In the genomic region with DNA sequence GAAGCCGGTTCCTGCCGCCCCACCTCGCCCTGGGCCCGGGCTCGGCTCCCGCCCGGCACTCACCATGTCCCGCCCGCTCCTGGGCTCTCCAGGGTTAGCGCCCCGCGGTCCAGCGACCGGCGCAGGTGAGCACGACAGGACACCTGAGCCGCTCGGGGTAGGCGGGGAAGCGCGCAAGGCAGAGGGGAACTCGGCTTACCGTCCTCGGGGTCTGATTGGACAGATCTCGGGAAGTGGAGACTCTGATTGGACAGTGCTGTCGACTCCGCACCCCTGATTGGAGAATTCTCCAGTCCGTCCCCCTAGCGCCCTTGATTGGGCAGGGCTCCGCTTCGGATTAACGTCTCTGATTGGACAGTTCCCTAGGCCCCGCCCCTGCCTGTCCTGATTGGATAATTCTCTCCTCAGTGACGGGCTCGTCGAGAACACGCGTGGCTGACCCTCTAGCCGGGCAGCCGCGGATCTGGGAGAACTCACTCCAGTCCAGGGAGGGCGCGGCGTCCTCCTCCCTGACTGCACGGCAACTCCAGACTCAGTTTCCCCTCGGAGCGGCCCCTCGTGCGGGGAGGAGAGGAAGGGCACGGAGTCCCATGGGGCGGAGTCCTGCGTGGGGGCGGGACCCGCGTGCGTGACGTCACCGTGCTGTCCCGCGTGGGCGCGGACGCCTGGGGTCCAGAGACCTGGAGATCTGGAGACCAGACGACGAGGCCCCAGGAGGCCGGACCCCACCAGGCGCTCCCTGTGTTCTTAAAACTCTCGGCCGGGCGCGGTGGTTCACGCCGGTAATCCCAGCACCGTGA, we compare ENCODE assay signal across 8 cellular contexts. TPM values are rescaled to one million over a fixed set of nuclear protein-coding genes. Genes with fewer than 3 reads are reported as not detected.
DNase-seq lines count a peak whose midpoint lies in the region; ATAC-seq and TF ChIP-seq lines count a peak whose summit lies in the region.

TSS of gene ZNF77 (minus strand) at position 197 of the 800 bp plus-strand sequence. CDS start at position 66, 131 bp downstream.

- POLR2A ChIA-PET in RWPE1 (lab: Yijun Ruan, JAX; ENCODE audit: low non-redundant PET) = interaction anchor here (0.7 kb wide), 1 partner anchor 44 kb away, joined by 3 read pairs; the partner anchor contains the start of gene ZNF57

- H4K20me1 ChIP-seq in GM23338 (replicated peaks; ENCODE audit: insufficient read depth) = peaks cover 9% of the 10 kb centered on the region; the same call in 1 of the 2 replicates

- H3K36me3 Mint-ChIP-seq in GM23338 (ENCODE audit: low read depth) = peaks cover 8% of the 10 kb centered on the region; the same call in 2 of the 3 replicates
- H3K36me3 Mint-ChIP-seq in natural killer cell = no peaks in the 10 kb centered on the region

- peak within 1 kb of the TSS; percentile 85 for H3K4me3 ChIP-seq in GM23338
- H3K4me3 ChIP-seq in fibroblast of pulmonary artery (replicated peaks; ENCODE audit: low read depth, low read length) = peak within 1 kb of the TSS; percentile 83

- peak within 1 kb of the TSS; percentile 94 for H3K4me2 ChIP-seq in GM23338

- H3K9me3 Mint-ChIP-seq in GM23338 (0 out of 3 replicates have a peak, but pooled peaks cover 4% of the 10 kb centered on the region), natural killer cell (no peaks in the 10 kb centered on the region)

- peaks cover 12% of the 10 kb centered on the region for H3K79me2 ChIP-seq in GM23338 (replicated peaks; ENCODE audit: insufficient read depth)

- intact Hi-C loops in natural killer cell (cut with micrococcal nuclease) = loop anchor here (5.0 kb wide), 1 partner anchor 43 kb away; the partner anchor contains the start of gene ZNF57

- H2AFZ ChIP-seq in GM23338 = peak within 1 kb of the TSS; percentile 86

- CTCF ChIA-PET in RWPE1 (lab: Yijun Ruan, JAX) = interaction anchor here (0.6 kb wide), 1 partner anchor 296 kb away, joined by 7 read pairs; no protein-coding TSS in a partner anchor

- H3K27ac Mint-ChIP-seq in GM23338 (no peak within 1 kb of the TSS; the same call in 1 of the 2 replicates), natural killer cell (peak within 1 kb of the TSS; percentile 95 to 99)

- H3K27me3 ChIP-seq in GM23338 (ENCODE audit: insufficient read depth) = no peaks in the 10 kb centered on the region

- DNase-seq in Daoy (ENCODE audit: low read depth) (peak; percentile 98), GM23338 (ENCODE audit: low spot score) (peak; percentile 100), LHCN-M2 (ENCODE audit: low read depth) (peak; percentile 99), RWPE1 (ENCODE audit: low spot score) (peak; percentile 100), fibroblast of pulmonary artery (ENCODE audit: low read depth) (peak; percentile 99), natural killer cell (peak; percentile 100)
- peak; percentile 98 for DNase-seq in activated effector memory CD4-positive, alpha-beta T cell treated with Interleukin-2 at 50 U/mL for 16 hours
- DNase-seq in stimulated activated naive CD4-positive, alpha-beta T cell (lab: John Stamatoyannopoulos, UW) = peak; percentile 98 to 99 (median 98)

- H3K4me3 Mint-ChIP-seq in GM23338 = peak within 1 kb of the TSS; percentile 82
- H3K4me3 Mint-ChIP-seq in natural killer cell = peak within 1 kb of the TSS; percentile 97

- H3K27ac ChIP-seq in GM23338 (ENCODE audit: low read depth) = no peak within 1 kb of the TSS
- peak within 1 kb of the TSS; percentile 80 for H3K27ac ChIP-seq in RWPE1

- H3K27me3 Mint-ChIP-seq in GM23338 (ENCODE audit: insufficient read depth, low read depth, poor library complexity) = peaks cover 20% of the 10 kb centered on the region
- no peaks in the 10 kb centered on the region for H3K27me3 Mint-ChIP-seq in natural killer cell (ENCODE audit: low read depth in 2 of 2)

- TF ChIP-seq CTCF in GM23338 (conservative IDR thresholded peaks at IDR 0.05; ENCODE audit: low read depth in 2 of 2) (no peak), RWPE1 (conservative IDR thresholded peaks at IDR 0.05; ENCODE audit: low read depth) (no peak), fibroblast of pulmonary artery (IDR thresholded peaks at IDR 0.05; ENCODE audit: low read length, missing control alignments) (no peak), natural killer cell (IDR thresholded peaks at IDR 0.05) (no peak)

- H3K4me1 Mint-ChIP-seq in GM23338 (peaks cover 6% of the 10 kb centered on the region; the same call in 2 of the 3 replicates), natural killer cell (peaks cover 25 to 35% of the 10 kb centered on the region in 2 donors)

- ATAC-seq in GM23338 (peak; percentile 98), natural killer cell (peak; percentile 96 to 99 (median 96))

- H3K9me2 ChIP-seq in GM23338 (ENCODE audit: insufficient read depth) = no peaks in the 10 kb centered on the region

- H3K4me1 ChIP-seq in GM23338 (ENCODE audit: insufficient read depth) = peaks cover 8% of the 10 kb centered on the region

- 0 out of 2 replicates have a peak, but pooled peaks cover 8% of the 10 kb centered on the region for H3F3A ChIP-seq in GM23338 (replicated peaks; ENCODE audit: low read depth)

- H3K36me3 ChIP-seq in GM23338 (ENCODE audit: insufficient read depth) = no peaks in the 10 kb centered on the region

TF ChIP-seq in GM23338, 12 proteins besides CTCF, POLR2A, EP300 and RAD21:
- peak; percentile 91 for TF ChIP-seq POLR2AphosphoS5 (IDR thresholded peaks at IDR 0.05; ENCODE audit: low read depth)
- TF ChIP-seq, protein P1, sequence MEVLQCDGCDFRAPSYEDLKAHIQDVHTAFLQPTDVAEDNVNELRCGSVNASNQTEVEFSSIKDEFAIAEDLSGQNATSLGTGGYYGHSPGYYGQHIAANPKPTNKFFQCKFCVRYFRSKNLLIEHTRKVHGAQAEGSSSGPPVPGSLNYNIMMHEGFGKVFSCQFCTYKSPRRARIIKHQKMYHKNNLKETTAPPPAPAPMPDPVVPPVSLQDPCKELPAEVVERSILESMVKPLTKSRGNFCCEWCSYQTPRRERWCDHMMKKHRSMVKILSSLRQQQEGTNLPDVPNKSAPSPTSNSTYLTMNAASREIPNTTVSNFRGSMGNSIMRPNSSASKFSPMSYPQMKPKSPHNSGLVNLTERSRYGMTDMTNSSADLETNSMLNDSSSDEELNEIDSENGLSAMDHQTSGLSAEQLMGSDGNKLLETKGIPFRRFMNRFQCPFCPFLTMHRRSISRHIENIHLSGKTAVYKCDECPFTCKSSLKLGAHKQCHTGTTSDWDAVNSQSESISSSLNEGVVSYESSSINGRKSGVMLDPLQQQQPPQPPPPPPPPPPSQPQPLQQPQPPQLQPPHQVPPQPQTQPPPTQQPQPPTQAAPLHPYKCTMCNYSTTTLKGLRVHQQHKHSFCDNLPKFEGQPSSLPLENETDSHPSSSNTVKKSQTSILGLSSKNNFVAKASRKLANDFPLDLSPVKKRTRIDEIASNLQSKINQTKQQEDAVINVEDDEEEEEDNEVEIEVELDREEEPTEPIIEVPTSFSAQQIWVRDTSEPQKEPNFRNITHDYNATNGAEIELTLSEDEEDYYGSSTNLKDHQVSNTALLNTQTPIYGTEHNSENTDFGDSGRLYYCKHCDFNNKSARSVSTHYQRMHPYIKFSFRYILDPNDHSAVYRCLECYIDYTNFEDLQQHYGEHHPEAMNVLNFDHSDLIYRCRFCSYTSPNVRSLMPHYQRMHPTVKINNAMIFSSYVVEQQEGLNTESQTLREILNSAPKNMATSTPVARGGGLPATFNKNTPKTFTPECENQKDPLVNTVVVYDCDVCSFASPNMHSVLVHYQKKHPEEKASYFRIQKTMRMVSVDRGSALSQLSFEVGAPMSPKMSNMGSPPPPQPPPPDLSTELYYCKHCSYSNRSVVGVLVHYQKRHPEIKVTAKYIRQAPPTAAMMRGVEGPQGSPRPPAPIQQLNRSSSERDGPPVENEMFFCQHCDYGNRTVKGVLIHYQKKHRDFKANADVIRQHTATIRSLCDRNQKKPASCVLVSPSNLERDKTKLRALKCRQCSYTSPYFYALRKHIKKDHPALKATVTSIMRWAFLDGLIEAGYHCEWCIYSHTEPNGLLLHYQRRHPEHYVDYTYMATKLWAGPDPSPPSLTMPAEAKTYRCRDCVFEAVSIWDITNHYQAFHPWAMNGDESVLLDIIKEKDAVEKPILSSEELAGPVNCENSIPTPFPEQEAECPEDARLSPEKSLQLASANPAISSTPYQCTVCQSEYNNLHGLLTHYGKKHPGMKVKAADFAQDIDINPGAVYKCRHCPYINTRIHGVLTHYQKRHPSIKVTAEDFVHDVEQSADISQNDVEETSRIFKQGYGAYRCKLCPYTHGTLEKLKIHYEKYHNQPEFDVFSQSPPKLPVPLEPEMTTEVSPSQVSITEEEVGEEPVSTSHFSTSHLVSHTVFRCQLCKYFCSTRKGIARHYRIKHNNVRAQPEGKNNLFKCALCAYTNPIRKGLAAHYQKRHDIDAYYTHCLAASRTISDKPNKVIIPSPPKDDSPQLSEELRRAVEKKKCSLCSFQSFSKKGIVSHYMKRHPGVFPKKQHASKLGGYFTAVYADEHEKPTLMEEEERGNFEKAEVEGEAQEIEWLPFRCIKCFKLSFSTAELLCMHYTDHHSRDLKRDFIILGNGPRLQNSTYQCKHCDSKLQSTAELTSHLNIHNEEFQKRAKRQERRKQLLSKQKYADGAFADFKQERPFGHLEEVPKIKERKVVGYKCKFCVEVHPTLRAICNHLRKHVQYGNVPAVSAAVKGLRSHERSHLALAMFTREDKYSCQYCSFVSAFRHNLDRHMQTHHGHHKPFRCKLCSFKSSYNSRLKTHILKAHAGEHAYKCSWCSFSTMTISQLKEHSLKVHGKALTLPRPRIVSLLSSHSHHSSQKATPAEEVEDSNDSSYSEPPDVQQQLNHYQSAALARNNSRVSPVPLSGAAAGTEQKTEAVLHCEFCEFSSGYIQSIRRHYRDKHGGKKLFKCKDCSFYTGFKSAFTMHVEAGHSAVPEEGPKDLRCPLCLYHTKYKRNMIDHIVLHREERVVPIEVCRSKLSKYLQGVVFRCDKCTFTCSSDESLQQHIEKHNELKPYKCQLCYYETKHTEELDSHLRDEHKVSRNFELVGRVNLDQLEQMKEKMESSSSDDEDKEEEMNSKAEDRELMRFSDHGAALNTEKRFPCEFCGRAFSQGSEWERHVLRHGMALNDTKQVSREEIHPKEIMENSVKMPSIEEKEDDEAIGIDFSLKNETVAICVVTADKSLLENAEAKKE (CRISPR knock-in tag; IDR thresholded peaks at IDR 0.05) = no peak
- peak; percentile 84 for TF ChIP-seq CREB1 (CRISPR knock-in tag; IDR thresholded peaks at IDR 0.05; ENCODE audit: low read depth)
- no peak for TF ChIP-seq STAT1 (IDR thresholded peaks at IDR 0.05; ENCODE audit: unreplicated experiment)
- no peak for TF ChIP-seq JUNB (IDR thresholded peaks at IDR 0.05; ENCODE audit: unreplicated experiment)

RNA-seq across cellular contexts. Expression of gene ZNF77, which starts in this region (rescaled TPM):
- total RNA-seq in Daoy (2014; rRNA removed; shearing (Covaris generic)) = 2.5 and 5.0 TPM in 2 replicates
- 4.1 and 4.5 TPM in 2 replicates for total RNA-seq in GM23338 (2014; rRNA removed; shearing (Covaris generic))
- 3.3 and 3.7 TPM in 2 replicates for polyA plus RNA-seq in GM23338 (2016; fragmentation: Nextera tagmentation; extraction: Ambion mirVana)
- 2.9 and 3.3 TPM in 2 replicates for total RNA-seq in LHCN-M2 (2014; rRNA removed)
- polyA plus RNA-seq in LHCN-M2 (2012) = 1.8 TPM
- 1 to 10 TPM; 6.0 to 9.2 (median 6.8) TPM for total RNA-seq in natural killer cell
